ENCODE assay signal across 15 cellular contexts in the genomic region with DNA sequence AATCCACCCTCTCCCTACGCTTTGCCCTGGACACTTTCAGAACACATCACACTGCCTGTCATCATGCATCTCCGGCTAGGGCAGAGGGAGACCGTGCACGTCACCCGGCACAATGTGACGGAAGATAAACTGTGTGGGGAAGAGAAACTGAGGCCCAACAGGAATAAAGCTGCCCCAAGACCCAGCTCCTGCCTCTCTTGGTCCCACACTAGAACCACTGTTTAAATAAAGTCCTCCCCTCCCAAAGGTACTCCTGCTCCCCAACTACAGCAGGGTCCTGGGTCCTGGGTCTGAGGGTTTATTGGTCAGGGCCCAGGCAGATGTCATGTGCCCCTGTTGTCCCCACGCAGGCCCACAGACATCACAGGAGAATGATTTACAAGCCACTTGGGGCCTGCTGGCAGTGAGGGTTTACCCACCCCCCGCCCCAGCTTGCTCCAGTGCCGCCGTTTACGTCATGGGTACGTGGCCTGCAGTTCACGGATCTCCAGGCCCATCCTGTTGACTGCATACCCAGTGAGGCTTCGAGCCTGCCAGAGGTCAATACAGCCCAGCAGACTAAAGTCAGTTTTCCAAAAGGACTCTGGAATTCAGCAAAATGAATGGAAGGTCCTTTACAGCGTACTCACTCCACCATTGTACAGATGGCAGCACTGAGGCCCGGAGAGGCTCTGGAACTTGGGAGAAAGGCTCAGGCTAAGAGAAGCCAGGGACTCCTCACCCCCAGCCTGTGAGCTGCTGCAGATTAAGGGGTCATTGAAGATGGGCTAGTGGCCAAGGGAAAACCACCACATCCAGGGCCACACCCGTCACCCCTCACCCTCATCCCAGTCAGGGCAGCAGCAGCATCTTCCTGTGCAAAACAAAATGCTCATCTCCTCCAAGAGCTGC. TPM values are rescaled to one million over a fixed set of nuclear protein-coding genes. Genes with fewer than 3 reads are reported as not detected.
DNase-seq lines count a peak whose midpoint lies in the region; ATAC-seq and TF ChIP-seq lines count a peak whose summit lies in the region.
"Had no signal": no experiment of that assay in that cellular context is flagged by ENCODE, and none has a peak within 500 bp of the region (broad histone marks: within the 10 kb centered on the region; RNA-seq: fewer than 3 reads in every experiment).

No MANE protein-coding gene starts in this region.

- no peaks in the 10 kb centered on the region for H3K9me2 ChIP-seq in MM.1S (replicated peaks; ENCODE audit: insufficient read depth, low read length)

- H3K36me3 ChIP-seq in MM.1S (replicated peaks; ENCODE audit: insufficient read depth, low read length): no peaks in the 10 kb centered on the region

- no peak overlapping the region for H3K4me3 Mint-ChIP-seq in activated T-cell treated with anti-CD3 and anti-CD28 coated beads, Interleukin-2, amount 50 U/mL, for 4 hours
- no peak overlapping the region for H3K4me3 Mint-ChIP-seq in activated T-cell treated with anti-CD3 and anti-CD28 coated beads, Interleukin-2, amount 50 U/mL, for 72 hours

- H3K4me1 ChIP-seq in MM.1S (ENCODE audit: low read length): no peaks in the 10 kb centered on the region
- H3K4me1 ChIP-seq: testis had no signal

- no peak for TF ChIP-seq CTCF in MM.1S (IDR thresholded peaks at IDR 0.05; ENCODE audit: low read length)

- H3K79me2 ChIP-seq in MM.1S (ENCODE audit: low read length): no peaks in the 10 kb centered on the region

- no peak overlapping the region for H3K4me2 ChIP-seq in MM.1S (ENCODE audit: low read depth, low read length)

- no peak overlapping the region for H3K27ac ChIP-seq in MM.1S (ENCODE audit: low read length)
- H3K27ac ChIP-seq: testis had no signal

- H3K9me3 Mint-ChIP-seq in activated T-cell treated with anti-CD3 and anti-CD28 coated beads, Interleukin-2, amount 50 U/mL, for 4 hours: no peaks in the 10 kb centered on the region
- no peaks in the 10 kb centered on the region for H3K9me3 Mint-ChIP-seq in activated T-cell treated with anti-CD3 and anti-CD28 coated beads, Interleukin-2, amount 50 U/mL, for 72 hours

- H2AFZ ChIP-seq in MM.1S (ENCODE audit: low read length): no peak overlapping the region

- H3K9me3 ChIP-seq in MM.1S (replicated peaks; ENCODE audit: insufficient read depth, low read length): no peaks in the 10 kb centered on the region
- H3K9me3 ChIP-seq: testis had no signal

- no peak overlapping the region for H3K27ac Mint-ChIP-seq in activated T-cell treated with anti-CD3 and anti-CD28 coated beads, Interleukin-2, amount 50 U/mL, for 72 hours

- no peaks in the 10 kb centered on the region for H3K4me1 Mint-ChIP-seq in activated T-cell treated with anti-CD3 and anti-CD28 coated beads, Interleukin-2, amount 50 U/mL, for 4 hours (ENCODE audit: low read depth)
- H3K4me1 Mint-ChIP-seq in activated T-cell treated with anti-CD3 and anti-CD28 coated beads, Interleukin-2, amount 50 U/mL, for 72 hours (ENCODE audit: low read depth): no peaks in the 10 kb centered on the region

- no peaks in the 10 kb centered on the region for H3K27me3 ChIP-seq in MM.1S (replicated peaks; ENCODE audit: insufficient read depth, low read length)
- H3K27me3 ChIP-seq: testis had no signal

- DNase-seq in activated T-cell treated with anti-CD3 and anti-CD28 coated beads, Interleukin-2, amount 50 U/mL, for 4 hours: peak; percentile 1
- no peak for DNase-seq in activated T-cell treated with anti-CD3 and anti-CD28 coated beads, Interleukin-2, amount 50 U/mL, for 72 hours
- peak; percentile 6 for DNase-seq in epidermal melanocyte (ENCODE audit: insufficient read length, low spot score)
- DNase-seq in sciatic nerve (ENCODE audit: low spot score): peak; percentile 43
- no peak for DNase-seq in DMS53 treated with DMSO at 0.1 percent for 48 hours (lab: John Stamatoyannopoulos, UW; ENCODE audit: unreplicated experiment)
- no peak for DNase-seq in MM.1S
- DNase-seq: amygdala; GF-D8; midbrain; NCI-H1105 treated with DMSO at 0.1 percent for 48 hours; NCI-H2227 treated with DMSO at 0.1 percent for 48 hours; stimulated activated CD4-positive, alpha-beta T cell treated with anti-CD3 and anti-CD28 coated beads, Interleukin-15, amount 100 ng/mL, for 24 hours; testis had no signal

- H3F3A ChIP-seq in MM.1S (ENCODE audit: insufficient read depth, low read length): no peaks in the 10 kb centered on the region

- no peaks in the 10 kb centered on the region for H4K20me1 ChIP-seq in MM.1S (ENCODE audit: insufficient read depth, low read length)

- intact Hi-C loops in sciatic nerve (cut with DNase I): no loop called here

- no peak overlapping the region for H3K4me3 ChIP-seq in MM.1S (ENCODE audit: low read length)
- H3K4me3 ChIP-seq: testis had no signal

- no peak overlapping the region for H3K9ac ChIP-seq in MM.1S (ENCODE audit: low read length)

- H3K27me3 Mint-ChIP-seq in activated T-cell treated with anti-CD3 and anti-CD28 coated beads, Interleukin-2, amount 50 U/mL, for 4 hours (ENCODE audit: low read depth): peaks cover 2% of the 10 kb centered on the region
- no peaks in the 10 kb centered on the region for H3K27me3 Mint-ChIP-seq in activated T-cell treated with anti-CD3 and anti-CD28 coated beads, Interleukin-2, amount 50 U/mL, for 72 hours (ENCODE audit: low read depth)

- no peak for ATAC-seq in activated T-cell treated with anti-CD3 and anti-CD28 coated beads, Interleukin-2, amount 50 U/mL, for 4 hours
- no peak for ATAC-seq in activated T-cell treated with anti-CD3 and anti-CD28 coated beads, Interleukin-2, amount 50 U/mL, for 72 hours (replicated peaks in 1 of 2)
- no peak for ATAC-seq in sciatic nerve

- peaks cover 7% of the 10 kb centered on the region for H3K36me3 Mint-ChIP-seq in activated T-cell treated with anti-CD3 and anti-CD28 coated beads, Interleukin-2, amount 50 U/mL, for 4 hours (ENCODE audit: insufficient read depth)
- H3K36me3 Mint-ChIP-seq in activated T-cell treated with anti-CD3 and anti-CD28 coated beads, Interleukin-2, amount 50 U/mL, for 72 hours (ENCODE audit: insufficient read depth in 2 of 2): no peaks in the 10 kb centered on the region

RNA-seq across cellular contexts. Expression of a gene that starts 23.2 kb away (rescaled TPM):
- 1 to 10 TPM; 1.3 to 1.5 (median 1.4) TPM for total RNA-seq in activated T-cell treated with anti-CD3 and anti-CD28 coated beads, Interleukin-2, amount 50 U/mL, for 4 hours
- total RNA-seq in activated T-cell treated with anti-CD3 and anti-CD28 coated beads, Interleukin-2, amount 50 U/mL, for 72 hours: 1 to 10 TPM; 1.9 to 3.1 TPM
- total RNA-seq in sciatic nerve: 18.5 TPM

RNA-seq across cellular contexts. Expression of a gene that starts 30.9 kb away (rescaled TPM):
- under 1 TPM; 0.16 to 0.71 (median 0.40) TPM for total RNA-seq in activated T-cell treated with anti-CD3 and anti-CD28 coated beads, Interleukin-2, amount 50 U/mL, for 4 hours
- 1 to 10 TPM; 1.2 to 1.5 TPM for total RNA-seq in activated T-cell treated with anti-CD3 and anti-CD28 coated beads, Interleukin-2, amount 50 U/mL, for 72 hours
- 0.76 TPM for total RNA-seq in sciatic nerve
- total RNA-seq: A673 had no signal

RNA-seq across cellular contexts. Expression of a gene that starts 47.4 kb away (rescaled TPM):
- total RNA-seq in activated T-cell treated with anti-CD3 and anti-CD28 coated beads, Interleukin-2, amount 50 U/mL, for 4 hours: not detected
- total RNA-seq in activated T-cell treated with anti-CD3 and anti-CD28 coated beads, Interleukin-2, amount 50 U/mL, for 72 hours: under 1 TPM; 0.07 to 0.09 TPM
- total RNA-seq in sciatic nerve: 0.13 TPM
- total RNA-seq: A673, dermis microvascular lymphatic vessel endothelial cell had no signal

RNA-seq across cellular contexts. Expression of a gene that starts 57.9 kb away (rescaled TPM):
- total RNA-seq in activated T-cell treated with anti-CD3 and anti-CD28 coated beads, Interleukin-2, amount 50 U/mL, for 4 hours: not detected
- total RNA-seq in activated T-cell treated with anti-CD3 and anti-CD28 coated beads, Interleukin-2, amount 50 U/mL, for 72 hours: not detected
- total RNA-seq in sciatic nerve: not detected
- total RNA-seq: A673, dermis microvascular lymphatic vessel endothelial cell, testis had no signal

Comparison
In these comparisons a context has a peak if more than half of its experiments do, and no peak if none do; other contexts are left out.
1. DNase-seq: peak in activated T-cell treated with anti-CD3 and anti-CD28 coated beads, Interleukin-2, amount 50 U/mL, for 4 hours (single experiment), epidermal melanocyte (single experiment) and sciatic nerve (single experiment); none in activated T-cell treated with anti-CD3 and anti-CD28 coated beads, Interleukin-2, amount 50 U/mL, for 72 hours (0 of 2), DMS53 treated with DMSO at 0.1 percent for 48 hours (single experiment) and MM.1S (single experiment).